19 cellular contexts compared by ENCODE assay signal in the genomic region with DNA sequence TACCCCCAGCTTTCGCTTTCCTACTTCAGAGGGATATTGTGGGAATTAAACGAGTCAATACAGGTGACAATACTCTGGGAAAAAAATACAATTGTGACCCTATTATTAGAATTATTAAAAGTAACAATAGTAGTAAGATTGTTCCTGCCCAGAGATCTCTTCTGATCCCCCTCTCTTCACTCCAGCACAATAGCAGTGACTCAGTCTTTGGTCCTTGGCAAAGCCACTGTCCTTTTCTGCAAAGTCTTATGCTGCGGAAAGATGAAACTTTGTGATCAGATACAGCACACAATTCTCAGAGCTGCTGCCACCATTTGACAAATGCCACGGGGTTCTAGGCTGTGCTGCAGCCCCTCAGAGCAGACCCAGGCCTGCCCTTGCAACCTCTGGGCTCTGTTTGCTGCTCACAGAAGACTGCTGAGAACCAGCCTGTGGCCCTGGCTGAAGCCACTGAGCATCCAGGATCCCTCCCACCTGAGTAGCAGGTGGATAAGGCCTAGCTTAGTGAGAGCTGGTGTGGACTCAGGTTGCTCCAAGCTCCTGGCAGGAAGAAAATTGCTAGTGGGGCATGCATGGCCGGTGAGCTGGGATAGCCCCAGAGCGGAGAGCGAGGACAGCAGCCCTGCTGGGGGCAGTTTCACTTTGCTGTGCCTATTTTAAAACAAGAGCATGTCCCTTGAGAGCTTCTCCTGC.
A peak's percentile ranks its signal among the peaks of the same experiment; 100 is the strongest.
DNase-seq lines count a peak whose midpoint lies in the region; ATAC-seq and TF ChIP-seq lines count a peak whose summit lies in the region.
"Had no signal": no experiment of that assay in that cellular context is flagged by ENCODE, and none has a peak within 500 bp of the region (broad histone marks: within the 10 kb centered on the region; RNA-seq: fewer than 3 reads in every experiment).

No MANE protein-coding gene starts in this region.

- no peak overlapping the region for H2AK5ac ChIP-seq in trophoblast cell (ENCODE audit: low read length)

- no peak overlapping the region for H3K9ac ChIP-seq in trophoblast cell (ENCODE audit: low read length)

- intact Hi-C loops in heart left ventricle (cut with DNase I) (loop anchor here in 3 of 10 donors (2.0 to 5.0 kb wide), 3 partner anchors 57 to 166 kb away; partner anchors contain the start of gene ROCK2 (in 1 of the 3)), cardiac septum (cut with DNase I) (loop anchor here (2.0 to 10.0 kb wide), 2 partner anchors 60 to 250 kb away; partner anchors contain the start of genes ROCK2 and SLC66A3), left ventricle myocardium superior (cut with micrococcal nuclease) (no loop called here), uterus (cut with DNase I; ENCODE audit: low total_unique reads) (no loop called here)

- H3K4me3 ChIP-seq in heart left ventricle: no peak overlapping the region
- H3K4me3 ChIP-seq in trophoblast cell (ENCODE audit: low read depth, low read length): no peak overlapping the region
- H3K4me3 ChIP-seq in uterus: no peak overlapping the region

- peak overlapping the region; percentile 58 for H2BK120ac ChIP-seq in trophoblast cell (ENCODE audit: insufficient read depth, low read length, poor library complexity)

- H4K12ac ChIP-seq in trophoblast cell (ENCODE audit: low read depth, low read length): no peak overlapping the region

- peak in 3 of 4 donors; percentile 3 to 49 (median 27) for ATAC-seq in heart left ventricle
- peak; percentile 22 for ATAC-seq in left ventricle myocardium superior
- ATAC-seq: activated T-helper 17 cell treated with anti-CD3 and anti-CD28 coated beads, Interleukin-2, amount 50 U/mL, for 72 hours; foreskin keratinocyte had no signal

- peak overlapping the region in 11 of 12 donors; percentile 55 to 92 (median 81) for H3K27ac ChIP-seq in heart left ventricle
- no peak overlapping the region for H3K27ac ChIP-seq in trophoblast cell (ENCODE audit: low read depth, low read length)
- H3K27ac ChIP-seq in uterus: peak overlapping the region; percentile 80 to 87
- H3K27ac ChIP-seq: foreskin keratinocyte, neutrophil had no signal

- no peak overlapping the region for H3K4me2 ChIP-seq in trophoblast cell (ENCODE audit: low read length)

- H2BK5ac ChIP-seq in trophoblast cell (ENCODE audit: low read depth, low read length, poor library complexity): no peak overlapping the region

- no peak for DNase-seq in heart left ventricle
- DNase-seq in cardiac septum (ENCODE audit: low spot score): no peak
- no peak for DNase-seq in left ventricle myocardium superior
- DNase-seq in trophoblast cell: no peak
- no peak for DNase-seq in uterus
- DNase-seq in GM13977 (ENCODE audit: low spot score): no peak
- no peak for DNase-seq in epidermal melanocyte (ENCODE audit: insufficient read length, low spot score)
- no peak for DNase-seq in GM19238 (ENCODE audit: insufficient read length, low spot score)
- DNase-seq: 8988T; activated CD4-positive, CD25-positive, alpha-beta regulatory T cell; activated CD8-positive, alpha-beta memory T cell treated with anti-CD3 and anti-CD28 coated beads for 24 hours; central memory CD4-positive, alpha-beta T cell; foreskin keratinocyte; GOT3; NCI-H446 treated with DMSO at 0.1 percent for 48 hours; SIG-M5; stimulated activated CD4-positive, alpha-beta T cell treated with anti-CD3 and anti-CD28 coated beads, Interleukin-4, amount 100 ng/mL, for 1 hour had no signal

- no peak overlapping the region for H2AFZ ChIP-seq in trophoblast cell (ENCODE audit: insufficient read depth, low read length, poor library complexity)

- H3K14ac ChIP-seq in trophoblast cell (ENCODE audit: low read length): no peak overlapping the region

- H3K79me2 ChIP-seq in trophoblast cell (ENCODE audit: control insufficient read depth, insufficient read depth, low read length, poor library complexity): no peaks in the 10 kb centered on the region

- TF ChIP-seq POLR2A in heart left ventricle (IDR thresholded peaks at IDR 0.05): no peak
- TF ChIP-seq POLR2A in uterus (IDR thresholded peaks at IDR 0.05): no peak

- WGBS in heart left ventricle, 4 donors: 74 to 81% (median 76%) methylated on average over 7 of the region's 7 CpGs
- no CpG with 5 or more reads among the region's 7 CpGs for WGBS in trophoblast cell (ENCODE audit: extremely low coverage, insufficient coverage, insufficient read length)

- TF ChIP-seq CTCF in heart left ventricle (IDR thresholded peaks at IDR 0.05) (no peak), uterus (IDR thresholded peaks at IDR 0.05) (no peak), GM13977 (IDR thresholded peaks at IDR 0.05; ENCODE audit: extremely low read depth, insufficient read depth, missing control alignments) (no peak)

- no peak overlapping the region for H4K8ac ChIP-seq in trophoblast cell (ENCODE audit: low read depth, low read length)

- peak overlapping the region; percentile 3 for H2BK12ac ChIP-seq in trophoblast cell (ENCODE audit: low read length)

- H3K9me3 ChIP-seq in heart left ventricle: no peaks in the 10 kb centered on the region
- no peaks in the 10 kb centered on the region for H3K9me3 ChIP-seq in trophoblast cell (ENCODE audit: insufficient read depth, low read depth, low read length)
- no peaks in the 10 kb centered on the region for H3K9me3 ChIP-seq in uterus
- H3K9me3 ChIP-seq: neutrophil had no signal

- peaks cover 0 to 44% (median 22%) of the 10 kb centered on the region in 12 donors for H3K4me1 ChIP-seq in heart left ventricle
- peaks cover 2 to 7% of the 10 kb centered on the region in 2 experiments for H3K4me1 ChIP-seq in trophoblast cell (ENCODE audit: control insufficient read depth in 1 of 2, insufficient read depth in 2 of 2, low read length in 2 of 2)
- peaks cover 0 to 6% of the 10 kb centered on the region in 2 donors for H3K4me1 ChIP-seq in uterus
- H3K4me1 ChIP-seq: foreskin keratinocyte had no signal

- peaks cover 2% of the 10 kb centered on the region for H3K79me1 ChIP-seq in trophoblast cell (ENCODE audit: low read length)

- no peak overlapping the region for H3K4ac ChIP-seq in trophoblast cell (ENCODE audit: low read depth, low read length)

- H3K27me3 ChIP-seq in heart left ventricle: no peaks in the 10 kb centered on the region
- no peaks in the 10 kb centered on the region for H3K27me3 ChIP-seq in trophoblast cell (ENCODE audit: insufficient read depth, low read length)
- H3K27me3 ChIP-seq in uterus: no peaks in the 10 kb centered on the region
- H3K27me3 ChIP-seq: foreskin keratinocyte, neutrophil had no signal

- H4K91ac ChIP-seq in trophoblast cell (ENCODE audit: low read depth, low read length): peak overlapping the region; percentile 25

- H3K18ac ChIP-seq in trophoblast cell (ENCODE audit: low read length): no peak overlapping the region

- H3K23ac ChIP-seq in trophoblast cell (ENCODE audit: low read length): no peak overlapping the region

- in situ Hi-C loops in GM13977 (cut with MboI; ENCODE audit: low pct_unique_long_range_greater_than_20kb, low sequenced_read_pairs, unreplicated experiment): loop anchor here (25.0 kb wide), 2 partner anchors 167 to 267 kb away; a partner anchor contains a TSS

- H3K36me3 ChIP-seq in heart left ventricle: no peaks in the 10 kb centered on the region
- no peaks in the 10 kb centered on the region for H3K36me3 ChIP-seq in trophoblast cell (ENCODE audit: control insufficient read depth in 1 of 2, insufficient read depth in 2 of 2, low read length in 2 of 2)
- H3K36me3 ChIP-seq in uterus: no peaks in the 10 kb centered on the region
- H3K36me3 ChIP-seq: neutrophil had no signal
